Comparison of ENCODE assay signal across 1 cellular context in the genomic region with DNA sequence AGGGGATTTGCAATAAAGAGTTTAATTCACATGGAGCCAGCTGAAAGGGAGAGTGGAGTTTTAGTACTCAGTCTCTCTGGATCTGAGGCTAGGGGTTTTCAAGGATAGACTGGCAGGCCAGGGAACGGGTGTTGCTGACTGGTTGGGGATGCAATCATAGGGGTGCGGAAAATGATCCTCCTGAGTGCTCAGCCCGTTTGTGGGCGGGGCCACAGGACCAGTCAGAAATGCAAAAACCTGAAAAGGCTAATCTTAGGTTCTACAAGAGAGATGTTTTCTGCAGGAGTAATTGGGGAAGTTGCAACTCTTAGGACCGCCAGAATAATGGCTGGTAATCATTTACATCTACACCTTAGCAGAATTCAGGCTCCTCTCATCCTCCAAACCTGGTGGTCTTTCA.
TF ChIP-seq lines count a peak whose summit lies in the region.

No MANE protein-coding gene starts in this region.

TF ChIP-seq in GM23338, 12 proteins besides CTCF, POLR2A, EP300 and RAD21:
- TF ChIP-seq NANOG (IDR thresholded peaks at IDR 0.05; ENCODE audit: borderline replicate concordance) (no peak), EZH2 (IDR thresholded peaks at IDR 0.05; ENCODE audit: low read depth, unreplicated experiment) (no peak), CREB1 (CRISPR knock-in tag; IDR thresholded peaks at IDR 0.05; ENCODE audit: low read depth) (no peak), EZH2phosphoT487 (IDR thresholded peaks at IDR 0.05; ENCODE audit: unreplicated experiment) (no peak), POLR2AphosphoS5 (IDR thresholded peaks at IDR 0.05; ENCODE audit: low read depth) (no peak), ZNF331 (CRISPR knock-in tag; IDR thresholded peaks at IDR 0.05; ENCODE audit: low read depth) (no peak), STAT1 (IDR thresholded peaks at IDR 0.05; ENCODE audit: unreplicated experiment) (no peak), ZNF114 (CRISPR knock-in tag; IDR thresholded peaks at IDR 0.05) (no peak), JUNB (IDR thresholded peaks at IDR 0.05; ENCODE audit: unreplicated experiment) (no peak)
- TF ChIP-seq, protein P1, sequence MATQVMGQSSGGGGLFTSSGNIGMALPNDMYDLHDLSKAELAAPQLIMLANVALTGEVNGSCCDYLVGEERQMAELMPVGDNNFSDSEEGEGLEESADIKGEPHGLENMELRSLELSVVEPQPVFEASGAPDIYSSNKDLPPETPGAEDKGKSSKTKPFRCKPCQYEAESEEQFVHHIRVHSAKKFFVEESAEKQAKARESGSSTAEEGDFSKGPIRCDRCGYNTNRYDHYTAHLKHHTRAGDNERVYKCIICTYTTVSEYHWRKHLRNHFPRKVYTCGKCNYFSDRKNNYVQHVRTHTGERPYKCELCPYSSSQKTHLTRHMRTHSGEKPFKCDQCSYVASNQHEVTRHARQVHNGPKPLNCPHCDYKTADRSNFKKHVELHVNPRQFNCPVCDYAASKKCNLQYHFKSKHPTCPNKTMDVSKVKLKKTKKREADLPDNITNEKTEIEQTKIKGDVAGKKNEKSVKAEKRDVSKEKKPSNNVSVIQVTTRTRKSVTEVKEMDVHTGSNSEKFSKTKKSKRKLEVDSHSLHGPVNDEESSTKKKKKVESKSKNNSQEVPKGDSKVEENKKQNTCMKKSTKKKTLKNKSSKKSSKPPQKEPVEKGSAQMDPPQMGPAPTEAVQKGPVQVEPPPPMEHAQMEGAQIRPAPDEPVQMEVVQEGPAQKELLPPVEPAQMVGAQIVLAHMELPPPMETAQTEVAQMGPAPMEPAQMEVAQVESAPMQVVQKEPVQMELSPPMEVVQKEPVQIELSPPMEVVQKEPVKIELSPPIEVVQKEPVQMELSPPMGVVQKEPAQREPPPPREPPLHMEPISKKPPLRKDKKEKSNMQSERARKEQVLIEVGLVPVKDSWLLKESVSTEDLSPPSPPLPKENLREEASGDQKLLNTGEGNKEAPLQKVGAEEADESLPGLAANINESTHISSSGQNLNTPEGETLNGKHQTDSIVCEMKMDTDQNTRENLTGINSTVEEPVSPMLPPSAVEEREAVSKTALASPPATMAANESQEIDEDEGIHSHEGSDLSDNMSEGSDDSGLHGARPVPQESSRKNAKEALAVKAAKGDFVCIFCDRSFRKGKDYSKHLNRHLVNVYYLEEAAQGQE (IDR thresholded peaks at IDR 0.05; ENCODE audit: unreplicated experiment), result no peak
- TF ChIP-seq, protein P2, sequence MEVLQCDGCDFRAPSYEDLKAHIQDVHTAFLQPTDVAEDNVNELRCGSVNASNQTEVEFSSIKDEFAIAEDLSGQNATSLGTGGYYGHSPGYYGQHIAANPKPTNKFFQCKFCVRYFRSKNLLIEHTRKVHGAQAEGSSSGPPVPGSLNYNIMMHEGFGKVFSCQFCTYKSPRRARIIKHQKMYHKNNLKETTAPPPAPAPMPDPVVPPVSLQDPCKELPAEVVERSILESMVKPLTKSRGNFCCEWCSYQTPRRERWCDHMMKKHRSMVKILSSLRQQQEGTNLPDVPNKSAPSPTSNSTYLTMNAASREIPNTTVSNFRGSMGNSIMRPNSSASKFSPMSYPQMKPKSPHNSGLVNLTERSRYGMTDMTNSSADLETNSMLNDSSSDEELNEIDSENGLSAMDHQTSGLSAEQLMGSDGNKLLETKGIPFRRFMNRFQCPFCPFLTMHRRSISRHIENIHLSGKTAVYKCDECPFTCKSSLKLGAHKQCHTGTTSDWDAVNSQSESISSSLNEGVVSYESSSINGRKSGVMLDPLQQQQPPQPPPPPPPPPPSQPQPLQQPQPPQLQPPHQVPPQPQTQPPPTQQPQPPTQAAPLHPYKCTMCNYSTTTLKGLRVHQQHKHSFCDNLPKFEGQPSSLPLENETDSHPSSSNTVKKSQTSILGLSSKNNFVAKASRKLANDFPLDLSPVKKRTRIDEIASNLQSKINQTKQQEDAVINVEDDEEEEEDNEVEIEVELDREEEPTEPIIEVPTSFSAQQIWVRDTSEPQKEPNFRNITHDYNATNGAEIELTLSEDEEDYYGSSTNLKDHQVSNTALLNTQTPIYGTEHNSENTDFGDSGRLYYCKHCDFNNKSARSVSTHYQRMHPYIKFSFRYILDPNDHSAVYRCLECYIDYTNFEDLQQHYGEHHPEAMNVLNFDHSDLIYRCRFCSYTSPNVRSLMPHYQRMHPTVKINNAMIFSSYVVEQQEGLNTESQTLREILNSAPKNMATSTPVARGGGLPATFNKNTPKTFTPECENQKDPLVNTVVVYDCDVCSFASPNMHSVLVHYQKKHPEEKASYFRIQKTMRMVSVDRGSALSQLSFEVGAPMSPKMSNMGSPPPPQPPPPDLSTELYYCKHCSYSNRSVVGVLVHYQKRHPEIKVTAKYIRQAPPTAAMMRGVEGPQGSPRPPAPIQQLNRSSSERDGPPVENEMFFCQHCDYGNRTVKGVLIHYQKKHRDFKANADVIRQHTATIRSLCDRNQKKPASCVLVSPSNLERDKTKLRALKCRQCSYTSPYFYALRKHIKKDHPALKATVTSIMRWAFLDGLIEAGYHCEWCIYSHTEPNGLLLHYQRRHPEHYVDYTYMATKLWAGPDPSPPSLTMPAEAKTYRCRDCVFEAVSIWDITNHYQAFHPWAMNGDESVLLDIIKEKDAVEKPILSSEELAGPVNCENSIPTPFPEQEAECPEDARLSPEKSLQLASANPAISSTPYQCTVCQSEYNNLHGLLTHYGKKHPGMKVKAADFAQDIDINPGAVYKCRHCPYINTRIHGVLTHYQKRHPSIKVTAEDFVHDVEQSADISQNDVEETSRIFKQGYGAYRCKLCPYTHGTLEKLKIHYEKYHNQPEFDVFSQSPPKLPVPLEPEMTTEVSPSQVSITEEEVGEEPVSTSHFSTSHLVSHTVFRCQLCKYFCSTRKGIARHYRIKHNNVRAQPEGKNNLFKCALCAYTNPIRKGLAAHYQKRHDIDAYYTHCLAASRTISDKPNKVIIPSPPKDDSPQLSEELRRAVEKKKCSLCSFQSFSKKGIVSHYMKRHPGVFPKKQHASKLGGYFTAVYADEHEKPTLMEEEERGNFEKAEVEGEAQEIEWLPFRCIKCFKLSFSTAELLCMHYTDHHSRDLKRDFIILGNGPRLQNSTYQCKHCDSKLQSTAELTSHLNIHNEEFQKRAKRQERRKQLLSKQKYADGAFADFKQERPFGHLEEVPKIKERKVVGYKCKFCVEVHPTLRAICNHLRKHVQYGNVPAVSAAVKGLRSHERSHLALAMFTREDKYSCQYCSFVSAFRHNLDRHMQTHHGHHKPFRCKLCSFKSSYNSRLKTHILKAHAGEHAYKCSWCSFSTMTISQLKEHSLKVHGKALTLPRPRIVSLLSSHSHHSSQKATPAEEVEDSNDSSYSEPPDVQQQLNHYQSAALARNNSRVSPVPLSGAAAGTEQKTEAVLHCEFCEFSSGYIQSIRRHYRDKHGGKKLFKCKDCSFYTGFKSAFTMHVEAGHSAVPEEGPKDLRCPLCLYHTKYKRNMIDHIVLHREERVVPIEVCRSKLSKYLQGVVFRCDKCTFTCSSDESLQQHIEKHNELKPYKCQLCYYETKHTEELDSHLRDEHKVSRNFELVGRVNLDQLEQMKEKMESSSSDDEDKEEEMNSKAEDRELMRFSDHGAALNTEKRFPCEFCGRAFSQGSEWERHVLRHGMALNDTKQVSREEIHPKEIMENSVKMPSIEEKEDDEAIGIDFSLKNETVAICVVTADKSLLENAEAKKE (CRISPR knock-in tag; IDR thresholded peaks at IDR 0.05), result no peak
- TF ChIP-seq, protein P3, sequence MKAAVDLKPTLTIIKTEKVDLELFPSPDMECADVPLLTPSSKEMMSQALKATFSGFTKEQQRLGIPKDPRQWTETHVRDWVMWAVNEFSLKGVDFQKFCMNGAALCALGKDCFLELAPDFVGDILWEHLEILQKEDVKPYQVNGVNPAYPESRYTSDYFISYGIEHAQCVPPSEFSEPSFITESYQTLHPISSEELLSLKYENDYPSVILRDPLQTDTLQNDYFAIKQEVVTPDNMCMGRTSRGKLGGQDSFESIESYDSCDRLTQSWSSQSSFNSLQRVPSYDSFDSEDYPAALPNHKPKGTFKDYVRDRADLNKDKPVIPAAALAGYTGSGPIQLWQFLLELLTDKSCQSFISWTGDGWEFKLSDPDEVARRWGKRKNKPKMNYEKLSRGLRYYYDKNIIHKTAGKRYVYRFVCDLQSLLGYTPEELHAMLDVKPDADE (IDR thresholded peaks at IDR 0.05), result no peak
